ENCODE assay signal across 1 cellular context in the genomic region with DNA sequence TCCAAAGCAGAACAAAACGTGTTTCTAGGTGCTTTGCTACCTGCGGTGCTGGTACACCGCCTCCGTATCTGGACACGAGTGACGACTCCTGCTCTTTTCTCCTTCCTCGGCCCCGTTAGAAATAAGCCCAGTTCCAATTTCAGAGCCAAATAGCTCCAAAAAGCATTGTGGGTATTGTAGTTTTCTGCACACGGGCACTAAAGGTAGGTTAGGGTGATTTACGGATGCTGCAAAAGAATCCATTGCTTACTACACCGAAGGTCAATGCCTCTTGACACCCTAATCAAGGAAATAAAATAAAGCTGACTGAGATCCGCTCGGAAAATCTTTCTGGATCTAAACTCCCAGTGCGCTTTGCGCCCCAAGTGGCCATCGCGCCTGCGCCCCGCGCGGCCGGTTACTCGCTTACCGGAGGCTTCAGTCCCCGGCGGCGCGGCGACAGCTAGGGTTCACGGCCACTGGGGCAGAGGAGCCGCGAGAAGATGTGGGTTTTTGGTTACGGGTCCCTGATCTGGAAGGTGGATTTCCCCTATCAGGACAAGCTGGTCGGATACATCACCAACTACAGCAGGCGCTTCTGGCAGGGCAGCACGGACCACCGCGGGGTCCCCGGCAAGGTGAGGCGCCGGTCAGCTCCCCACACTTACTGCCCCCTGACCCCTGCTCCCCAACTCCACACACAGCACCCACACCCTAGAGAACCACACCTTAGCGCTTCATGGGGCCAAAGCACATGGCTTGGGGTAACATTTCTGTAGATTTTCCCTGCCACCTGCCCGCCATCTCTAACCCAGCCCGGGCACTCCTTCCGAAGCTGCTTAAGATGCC.
A peak's percentile ranks its signal among the peaks of the same experiment; 100 is the strongest.
TF ChIP-seq lines count a peak whose summit lies in the region.

A gene (plus strand): TSS at position 400 of the 828 bp plus-strand sequence. CDS start 83 bp downstream, at position 483.

TF ChIP-seq in GM12878, 131 proteins besides CTCF, POLR2A, EP300 and RAD21 (continued from another document and continues in another):
- TF ChIP-seq ASH2L (IDR thresholded peaks at IDR 0.05; ENCODE audit: borderline replicate concordance, low read depth) (peak; percentile 55; the same call in 1 of the 2 replicates), JUND (IDR thresholded peaks at IDR 0.05; ENCODE audit: low read depth, low read length) (no peak), SREBF2 (IDR thresholded peaks at IDR 0.05; ENCODE audit: low read length) (no peak), MXI1 (IDR thresholded peaks at IDR 0.05; ENCODE audit: low read depth, low read length) (no peak; the same call in 1 of the 2 replicates), ZSCAN29 (IDR thresholded peaks at IDR 0.05) (no peak), NFIC (IDR thresholded peaks at IDR 0.05; ENCODE audit: low read depth, low read length) (no peak), PAX5 (IDR thresholded peaks at IDR 0.05; ENCODE audit: borderline replicate concordance, low read depth, low read length) (peak; percentile 98), CREM (IDR thresholded peaks at IDR 0.05; ENCODE audit: low read depth) (peak; percentile 46; the same call in 1 of the 2 replicates), EZH2 (IDR thresholded peaks at IDR 0.05; ENCODE audit: borderline replicate concordance, control insufficient read depth, low read depth, low read length) (no peak), NRF1 (conservative IDR thresholded peaks at IDR 0.05; ENCODE audit: low read depth, low read length) (peak; percentile 77), YBX1 (IDR thresholded peaks at IDR 0.05) (no peak), CHD2 (IDR thresholded peaks at IDR 0.05; ENCODE audit: borderline replicate concordance, low read depth, low read length) (peak; percentile 83), RUNX3 (IDR thresholded peaks at IDR 0.05; ENCODE audit: low read length) (peak; percentile 68), ETV6 (conservative IDR thresholded peaks at IDR 0.05 in 1 of 2, IDR thresholded peaks at IDR 0.05 in 1 of 2; ENCODE audit: borderline replicate concordance in 1 of 2, low read depth in 1 of 2) (no peak), SREBF1 (IDR thresholded peaks at IDR 0.05; ENCODE audit: low read length) (no peak), FOXM1 (IDR thresholded peaks at IDR 0.05; ENCODE audit: low read depth, low read length) (peak; percentile 11; the same call in 1 of the 2 replicates), HCFC1 (IDR thresholded peaks at IDR 0.05; ENCODE audit: low read length) (peak; percentile 81), ZNF384 (IDR thresholded peaks at IDR 0.05; ENCODE audit: borderline replicate concordance, low read depth, low read length) (no peak), TAF1 (IDR thresholded peaks at IDR 0.05; ENCODE audit: borderline replicate concordance, low read depth, low read length) (peak; percentile 73), TBL1XR1 (IDR thresholded peaks at IDR 0.05; ENCODE audit: low read depth, low read length) (no peak), SMAD5 (IDR thresholded peaks at IDR 0.05; ENCODE audit: low read depth) (peak; percentile 55)
- TF ChIP-seq, protein P1, sequence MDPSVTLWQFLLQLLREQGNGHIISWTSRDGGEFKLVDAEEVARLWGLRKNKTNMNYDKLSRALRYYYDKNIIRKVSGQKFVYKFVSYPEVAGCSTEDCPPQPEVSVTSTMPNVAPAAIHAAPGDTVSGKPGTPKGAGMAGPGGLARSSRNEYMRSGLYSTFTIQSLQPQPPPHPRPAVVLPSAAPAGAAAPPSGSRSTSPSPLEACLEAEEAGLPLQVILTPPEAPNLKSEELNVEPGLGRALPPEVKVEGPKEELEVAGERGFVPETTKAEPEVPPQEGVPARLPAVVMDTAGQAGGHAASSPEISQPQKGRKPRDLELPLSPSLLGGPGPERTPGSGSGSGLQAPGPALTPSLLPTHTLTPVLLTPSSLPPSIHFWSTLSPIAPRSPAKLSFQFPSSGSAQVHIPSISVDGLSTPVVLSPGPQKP (IDR thresholded peaks at IDR 0.05; ENCODE audit: low read depth, low read length), result no peak
- TF ChIP-seq, protein P2, sequence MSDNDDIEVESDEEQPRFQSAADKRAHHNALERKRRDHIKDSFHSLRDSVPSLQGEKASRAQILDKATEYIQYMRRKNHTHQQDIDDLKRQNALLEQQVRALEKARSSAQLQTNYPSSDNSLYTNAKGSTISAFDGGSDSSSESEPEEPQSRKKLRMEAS (IDR thresholded peaks at IDR 0.05; ENCODE audit: low read depth, low read length), result no peak
- TF ChIP-seq, protein P3, sequence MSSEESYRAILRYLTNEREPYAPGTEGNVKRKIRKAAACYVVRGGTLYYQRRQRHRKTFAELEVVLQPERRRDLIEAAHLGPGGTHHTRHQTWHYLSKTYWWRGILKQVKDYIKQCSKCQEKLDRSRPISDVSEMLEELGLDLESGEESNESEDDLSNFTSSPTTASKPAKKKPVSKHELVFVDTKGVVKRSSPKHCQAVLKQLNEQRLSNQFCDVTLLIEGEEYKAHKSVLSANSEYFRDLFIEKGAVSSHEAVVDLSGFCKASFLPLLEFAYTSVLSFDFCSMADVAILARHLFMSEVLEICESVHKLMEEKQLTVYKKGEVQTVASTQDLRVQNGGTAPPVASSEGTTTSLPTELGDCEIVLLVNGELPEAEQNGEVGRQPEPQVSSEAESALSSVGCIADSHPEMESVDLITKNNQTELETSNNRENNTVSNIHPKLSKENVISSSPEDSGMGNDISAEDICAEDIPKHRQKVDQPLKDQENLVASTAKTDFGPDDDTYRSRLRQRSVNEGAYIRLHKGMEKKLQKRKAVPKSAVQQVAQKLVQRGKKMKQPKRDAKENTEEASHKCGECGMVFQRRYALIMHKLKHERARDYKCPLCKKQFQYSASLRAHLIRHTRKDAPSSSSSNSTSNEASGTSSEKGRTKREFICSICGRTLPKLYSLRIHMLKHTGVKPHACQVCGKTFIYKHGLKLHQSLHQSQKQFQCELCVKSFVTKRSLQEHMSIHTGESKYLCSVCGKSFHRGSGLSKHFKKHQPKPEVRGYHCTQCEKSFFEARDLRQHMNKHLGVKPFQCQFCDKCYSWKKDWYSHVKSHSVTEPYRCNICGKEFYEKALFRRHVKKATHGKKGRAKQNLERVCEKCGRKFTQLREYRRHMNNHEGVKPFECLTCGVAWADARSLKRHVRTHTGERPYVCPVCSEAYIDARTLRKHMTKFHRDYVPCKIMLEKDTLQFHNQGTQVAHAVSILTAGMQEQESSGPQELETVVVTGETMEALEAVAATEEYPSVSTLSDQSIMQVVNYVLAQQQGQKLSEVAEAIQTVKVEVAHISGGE (CRISPR knock-in tag; IDR thresholded peaks at IDR 0.05), result no peak
- TF ChIP-seq, protein P4, sequence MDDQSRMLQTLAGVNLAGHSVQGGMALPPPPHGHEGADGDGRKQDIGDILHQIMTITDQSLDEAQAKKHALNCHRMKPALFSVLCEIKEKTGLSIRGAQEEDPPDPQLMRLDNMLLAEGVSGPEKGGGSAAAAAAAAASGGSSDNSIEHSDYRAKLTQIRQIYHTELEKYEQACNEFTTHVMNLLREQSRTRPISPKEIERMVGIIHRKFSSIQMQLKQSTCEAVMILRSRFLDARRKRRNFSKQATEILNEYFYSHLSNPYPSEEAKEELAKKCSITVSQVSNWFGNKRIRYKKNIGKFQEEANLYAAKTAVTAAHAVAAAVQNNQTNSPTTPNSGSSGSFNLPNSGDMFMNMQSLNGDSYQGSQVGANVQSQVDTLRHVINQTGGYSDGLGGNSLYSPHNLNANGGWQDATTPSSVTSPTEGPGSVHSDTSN (IDR thresholded peaks at IDR 0.05; ENCODE audit: insufficient replicate concordance, low read depth, low read length), result peak; percentile 52
- TF ChIP-seq, protein P5, sequence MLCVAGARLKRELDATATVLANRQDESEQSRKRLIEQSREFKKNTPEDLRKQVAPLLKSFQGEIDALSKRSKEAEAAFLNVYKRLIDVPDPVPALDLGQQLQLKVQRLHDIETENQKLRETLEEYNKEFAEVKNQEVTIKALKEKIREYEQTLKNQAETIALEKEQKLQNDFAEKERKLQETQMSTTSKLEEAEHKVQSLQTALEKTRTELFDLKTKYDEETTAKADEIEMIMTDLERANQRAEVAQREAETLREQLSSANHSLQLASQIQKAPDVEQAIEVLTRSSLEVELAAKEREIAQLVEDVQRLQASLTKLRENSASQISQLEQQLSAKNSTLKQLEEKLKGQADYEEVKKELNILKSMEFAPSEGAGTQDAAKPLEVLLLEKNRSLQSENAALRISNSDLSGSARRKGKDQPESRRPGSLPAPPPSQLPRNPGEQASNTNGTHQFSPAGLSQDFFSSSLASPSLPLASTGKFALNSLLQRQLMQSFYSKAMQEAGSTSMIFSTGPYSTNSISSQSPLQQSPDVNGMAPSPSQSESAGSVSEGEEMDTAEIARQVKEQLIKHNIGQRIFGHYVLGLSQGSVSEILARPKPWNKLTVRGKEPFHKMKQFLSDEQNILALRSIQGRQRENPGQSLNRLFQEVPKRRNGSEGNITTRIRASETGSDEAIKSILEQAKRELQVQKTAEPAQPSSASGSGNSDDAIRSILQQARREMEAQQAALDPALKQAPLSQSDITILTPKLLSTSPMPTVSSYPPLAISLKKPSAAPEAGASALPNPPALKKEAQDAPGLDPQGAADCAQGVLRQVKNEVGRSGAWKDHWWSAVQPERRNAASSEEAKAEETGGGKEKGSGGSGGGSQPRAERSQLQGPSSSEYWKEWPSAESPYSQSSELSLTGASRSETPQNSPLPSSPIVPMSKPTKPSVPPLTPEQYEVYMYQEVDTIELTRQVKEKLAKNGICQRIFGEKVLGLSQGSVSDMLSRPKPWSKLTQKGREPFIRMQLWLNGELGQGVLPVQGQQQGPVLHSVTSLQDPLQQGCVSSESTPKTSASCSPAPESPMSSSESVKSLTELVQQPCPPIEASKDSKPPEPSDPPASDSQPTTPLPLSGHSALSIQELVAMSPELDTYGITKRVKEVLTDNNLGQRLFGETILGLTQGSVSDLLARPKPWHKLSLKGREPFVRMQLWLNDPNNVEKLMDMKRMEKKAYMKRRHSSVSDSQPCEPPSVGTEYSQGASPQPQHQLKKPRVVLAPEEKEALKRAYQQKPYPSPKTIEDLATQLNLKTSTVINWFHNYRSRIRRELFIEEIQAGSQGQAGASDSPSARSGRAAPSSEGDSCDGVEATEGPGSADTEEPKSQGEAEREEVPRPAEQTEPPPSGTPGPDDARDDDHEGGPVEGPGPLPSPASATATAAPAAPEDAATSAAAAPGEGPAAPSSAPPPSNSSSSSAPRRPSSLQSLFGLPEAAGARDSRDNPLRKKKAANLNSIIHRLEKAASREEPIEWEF (IDR thresholded peaks at IDR 0.05; ENCODE audit: insufficient replicate concordance, low read depth, low read length), result no peak
- TF ChIP-seq, protein P6, sequence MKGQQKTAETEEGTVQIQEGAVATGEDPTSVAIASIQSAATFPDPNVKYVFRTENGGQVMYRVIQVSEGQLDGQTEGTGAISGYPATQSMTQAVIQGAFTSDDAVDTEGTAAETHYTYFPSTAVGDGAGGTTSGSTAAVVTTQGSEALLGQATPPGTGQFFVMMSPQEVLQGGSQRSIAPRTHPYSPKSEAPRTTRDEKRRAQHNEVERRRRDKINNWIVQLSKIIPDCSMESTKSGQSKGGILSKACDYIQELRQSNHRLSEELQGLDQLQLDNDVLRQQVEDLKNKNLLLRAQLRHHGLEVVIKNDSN (IDR thresholded peaks at IDR 0.05; ENCODE audit: borderline replicate concordance, extremely low read length, insufficient read depth, low read depth, low read length), result no peak
- TF ChIP-seq, protein P7, sequence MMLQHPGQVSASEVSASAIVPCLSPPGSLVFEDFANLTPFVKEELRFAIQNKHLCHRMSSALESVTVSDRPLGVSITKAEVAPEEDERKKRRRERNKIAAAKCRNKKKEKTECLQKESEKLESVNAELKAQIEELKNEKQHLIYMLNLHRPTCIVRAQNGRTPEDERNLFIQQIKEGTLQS (IDR thresholded peaks at IDR 0.05; ENCODE audit: borderline replicate concordance, extremely low read depth, low read depth, low read length), result no peak
- TF ChIP-seq, protein P8, sequence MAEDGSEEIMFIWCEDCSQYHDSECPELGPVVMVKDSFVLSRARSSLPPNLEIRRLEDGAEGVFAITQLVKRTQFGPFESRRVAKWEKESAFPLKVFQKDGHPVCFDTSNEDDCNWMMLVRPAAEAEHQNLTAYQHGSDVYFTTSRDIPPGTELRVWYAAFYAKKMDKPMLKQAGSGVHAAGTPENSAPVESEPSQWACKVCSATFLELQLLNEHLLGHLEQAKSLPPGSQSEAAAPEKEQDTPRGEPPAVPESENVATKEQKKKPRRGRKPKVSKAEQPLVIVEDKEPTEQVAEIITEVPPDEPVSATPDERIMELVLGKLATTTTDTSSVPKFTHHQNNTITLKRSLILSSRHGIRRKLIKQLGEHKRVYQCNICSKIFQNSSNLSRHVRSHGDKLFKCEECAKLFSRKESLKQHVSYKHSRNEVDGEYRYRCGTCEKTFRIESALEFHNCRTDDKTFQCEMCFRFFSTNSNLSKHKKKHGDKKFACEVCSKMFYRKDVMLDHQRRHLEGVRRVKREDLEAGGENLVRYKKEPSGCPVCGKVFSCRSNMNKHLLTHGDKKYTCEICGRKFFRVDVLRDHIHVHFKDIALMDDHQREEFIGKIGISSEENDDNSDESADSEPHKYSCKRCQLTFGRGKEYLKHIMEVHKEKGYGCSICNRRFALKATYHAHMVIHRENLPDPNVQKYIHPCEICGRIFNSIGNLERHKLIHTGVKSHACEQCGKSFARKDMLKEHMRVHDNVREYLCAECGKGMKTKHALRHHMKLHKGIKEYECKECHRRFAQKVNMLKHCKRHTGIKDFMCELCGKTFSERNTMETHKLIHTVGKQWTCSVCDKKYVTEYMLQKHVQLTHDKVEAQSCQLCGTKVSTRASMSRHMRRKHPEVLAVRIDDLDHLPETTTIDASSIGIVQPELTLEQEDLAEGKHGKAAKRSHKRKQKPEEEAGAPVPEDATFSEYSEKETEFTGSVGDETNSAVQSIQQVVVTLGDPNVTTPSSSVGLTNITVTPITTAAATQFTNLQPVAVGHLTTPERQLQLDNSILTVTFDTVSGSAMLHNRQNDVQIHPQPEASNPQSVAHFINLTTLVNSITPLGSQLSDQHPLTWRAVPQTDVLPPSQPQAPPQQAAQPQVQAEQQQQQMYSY (CRISPR knock-in tag; IDR thresholded peaks at IDR 0.05), result no peak
- TF ChIP-seq, protein P9, sequence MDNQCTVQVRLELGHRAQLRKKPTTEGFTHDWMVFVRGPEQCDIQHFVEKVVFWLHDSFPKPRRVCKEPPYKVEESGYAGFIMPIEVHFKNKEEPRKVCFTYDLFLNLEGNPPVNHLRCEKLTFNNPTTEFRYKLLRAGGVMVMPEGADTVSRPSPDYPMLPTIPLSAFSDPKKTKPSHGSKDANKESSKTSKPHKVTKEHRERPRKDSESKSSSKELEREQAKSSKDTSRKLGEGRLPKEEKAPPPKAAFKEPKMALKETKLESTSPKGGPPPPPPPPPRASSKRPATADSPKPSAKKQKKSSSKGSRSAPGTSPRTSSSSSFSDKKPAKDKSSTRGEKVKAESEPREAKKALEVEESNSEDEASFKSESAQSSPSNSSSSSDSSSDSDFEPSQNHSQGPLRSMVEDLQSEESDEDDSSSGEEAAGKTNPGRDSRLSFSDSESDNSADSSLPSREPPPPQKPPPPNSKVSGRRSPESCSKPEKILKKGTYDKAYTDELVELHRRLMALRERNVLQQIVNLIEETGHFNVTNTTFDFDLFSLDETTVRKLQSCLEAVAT (IDR thresholded peaks at IDR 0.05), result no peak; the same call in 1 of the 2 replicates
